Comparison of ENCODE assay signal across 8 cellular contexts in the genomic region with DNA sequence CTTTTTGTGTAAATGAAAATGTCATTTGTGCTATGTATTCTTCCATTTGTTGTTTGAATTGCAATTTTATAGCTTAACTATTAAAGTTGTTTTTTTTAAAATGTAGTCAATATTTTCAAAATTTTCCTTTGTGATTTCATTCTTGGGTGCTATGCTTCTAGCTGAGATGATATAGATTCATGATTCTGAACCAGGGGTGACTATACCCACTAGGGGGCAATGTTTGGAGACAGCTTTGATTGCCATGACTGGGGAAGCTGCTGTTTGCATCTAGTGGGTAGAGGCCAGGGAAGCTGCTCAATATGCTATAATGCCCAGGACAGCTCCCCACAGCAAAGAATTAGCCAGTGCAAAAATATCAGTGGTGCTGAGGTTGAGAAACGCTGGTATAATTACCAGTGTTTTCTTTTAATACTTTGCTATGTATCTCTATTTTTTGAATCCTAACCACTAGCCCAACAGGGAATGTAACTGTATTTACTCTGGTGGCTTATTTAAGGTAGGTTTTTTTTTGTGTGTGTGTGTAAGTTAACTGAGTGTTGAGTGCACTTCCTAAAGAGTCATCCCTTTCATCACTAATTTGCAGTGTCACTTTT.
DNase-seq lines count a peak whose midpoint lies in the region; ATAC-seq, FAIRE-seq and TF ChIP-seq lines count a peak whose summit lies in the region.

No MANE protein-coding gene starts in this region.

- no peaks in the 10 kb centered on the region for H3K9me3 ChIP-seq in HEK293 (ENCODE audit: control insufficient read depth, insufficient read depth, low read depth, low read length)

- peak; percentile 54 for FAIRE-seq in endometrium (lab: Jason Lieb, UNC)

- no peak overlapping the region for H3K27ac ChIP-seq in HEK293 (ENCODE audit: extremely low read depth, low read depth, low read length)

- no peak overlapping the region for H3K27ac Mint-ChIP-seq in activated T-cell treated with anti-CD3 and anti-CD28 coated beads, Interleukin-2, amount 50 U/mL, for 72 hours

- POLR2A ChIA-PET in HEK293 (lab: Yijun Ruan, JAX), result interaction anchor here (1.9 kb wide), 1 partner anchor 181 kb away, joined by 16 read pairs; a partner anchor contains a TSS

- H3K36me3 Mint-ChIP-seq in activated T-cell treated with anti-CD3 and anti-CD28 coated beads, Interleukin-2, amount 50 U/mL, for 72 hours (ENCODE audit: insufficient read depth in 2 of 2), result no peaks in the 10 kb centered on the region

- peaks cover 0 to 15% of the 10 kb centered on the region in 2 experiments; a peak in 1 of 3 replicates for H3K36me3 ChIP-seq in HEK293 (ENCODE audit: control insufficient read depth in 2 of 2, insufficient read depth in 1 of 2, low read length in 2 of 2)

- no peaks in the 10 kb centered on the region for H3K4me1 Mint-ChIP-seq in activated T-cell treated with anti-CD3 and anti-CD28 coated beads, Interleukin-2, amount 50 U/mL, for 72 hours (ENCODE audit: low read depth)

- DNase-seq in activated T-cell treated with anti-CD3 and anti-CD28 coated beads, Interleukin-2, amount 50 U/mL, for 72 hours, result peak; percentile 19 to 54
- DNase-seq in activated T-cell treated with anti-CD3 and anti-CD28 coated beads, Interleukin-2, amount 50 U/mL, for 1 hour, result no peak
- DNase-seq in NCI-H1048 (lab: John Stamatoyannopoulos, UW) (peak; percentile 1), SHP77 treated with DMSO at 0.1 percent for 48 hours (lab: John Stamatoyannopoulos, UW) (peak; percentile 48), myocyte (ENCODE audit: low read depth) (peak; percentile 77), occipital lobe (lab: John Stamatoyannopoulos, UW) (no peak)

- H3K4me1 ChIP-seq in HEK293 (ENCODE audit: control insufficient read depth, insufficient read depth, low read length), result no peaks in the 10 kb centered on the region

- ATAC-seq in activated T-cell treated with anti-CD3 and anti-CD28 coated beads, Interleukin-2, amount 50 U/mL, for 72 hours (replicated peaks in 1 of 2), result peak; percentile 51 to 60

- CTCF ChIA-PET in HEK293 (lab: Yijun Ruan, JAX), result interaction anchor here (0.6 to 3.3 kb wide), 53 partner anchors 9 to 1503 kb away, joined by 3 to 62 read pairs (median 4); a partner anchor contains a TSS

- no peak overlapping the region for H3K4me3 Mint-ChIP-seq in activated T-cell treated with anti-CD3 and anti-CD28 coated beads, Interleukin-2, amount 50 U/mL, for 72 hours

- H3K4me3 ChIP-seq in HEK293 (ENCODE audit: low read depth, low read length), result no peak overlapping the region

- H3K27me3 Mint-ChIP-seq in activated T-cell treated with anti-CD3 and anti-CD28 coated beads, Interleukin-2, amount 50 U/mL, for 72 hours (ENCODE audit: low read depth), result peaks cover 16% of the 10 kb centered on the region

- H3K9me3 Mint-ChIP-seq in activated T-cell treated with anti-CD3 and anti-CD28 coated beads, Interleukin-2, amount 50 U/mL, for 72 hours, result no peaks in the 10 kb centered on the region

- no peak for TF ChIP-seq CTCF in HEK293 (tag by site-specific recombination; IDR thresholded peaks at IDR 0.05)

TF ChIP-seq in HEK293, 187 proteins besides CTCF, POLR2A, EP300 and RAD21:
- TF ChIP-seq ZNF114 (tag by site-specific recombination; IDR thresholded peaks at IDR 0.05) (no peak), ZNF660 (tag by site-specific recombination; IDR thresholded peaks at IDR 0.05) (peak; percentile 96), ZNF654 (tag by site-specific recombination; IDR thresholded peaks at IDR 0.05; ENCODE audit: low read depth) (peak; percentile 36; the same call in 1 of the 2 replicates), ZSCAN30 (tag by site-specific recombination; IDR thresholded peaks at IDR 0.05) (0 out of 2 replicates have a peak, but pooled peaks have one; percentile 33)
- TF ChIP-seq, protein P1, sequence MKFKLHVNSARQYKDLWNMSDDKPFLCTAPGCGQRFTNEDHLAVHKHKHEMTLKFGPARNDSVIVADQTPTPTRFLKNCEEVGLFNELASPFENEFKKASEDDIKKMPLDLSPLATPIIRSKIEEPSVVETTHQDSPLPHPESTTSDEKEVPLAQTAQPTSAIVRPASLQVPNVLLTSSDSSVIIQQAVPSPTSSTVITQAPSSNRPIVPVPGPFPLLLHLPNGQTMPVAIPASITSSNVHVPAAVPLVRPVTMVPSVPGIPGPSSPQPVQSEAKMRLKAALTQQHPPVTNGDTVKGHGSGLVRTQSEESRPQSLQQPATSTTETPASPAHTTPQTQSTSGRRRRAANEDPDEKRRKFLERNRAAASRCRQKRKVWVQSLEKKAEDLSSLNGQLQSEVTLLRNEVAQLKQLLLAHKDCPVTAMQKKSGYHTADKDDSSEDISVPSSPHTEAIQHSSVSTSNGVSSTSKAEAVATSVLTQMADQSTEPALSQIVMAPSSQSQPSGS (tag by site-specific recombination; IDR thresholded peaks at IDR 0.05; ENCODE audit: low read depth), result no peak

Comparison
In these comparisons a context has a peak if more than half of its experiments do, and no peak if none do; other contexts are left out.
1. DNase-seq: peak in activated T-cell treated with anti-CD3 and anti-CD28 coated beads, Interleukin-2, amount 50 U/mL, for 72 hours (2 of 2), NCI-H1048 (single experiment), SHP77 treated with DMSO at 0.1 percent for 48 hours (single experiment) and myocyte (single experiment); none in activated T-cell treated with anti-CD3 and anti-CD28 coated beads, Interleukin-2, amount 50 U/mL, for 1 hour (single experiment) and occipital lobe (single experiment).